ENCODE assay signal across 1 cellular context in the genomic region with DNA sequence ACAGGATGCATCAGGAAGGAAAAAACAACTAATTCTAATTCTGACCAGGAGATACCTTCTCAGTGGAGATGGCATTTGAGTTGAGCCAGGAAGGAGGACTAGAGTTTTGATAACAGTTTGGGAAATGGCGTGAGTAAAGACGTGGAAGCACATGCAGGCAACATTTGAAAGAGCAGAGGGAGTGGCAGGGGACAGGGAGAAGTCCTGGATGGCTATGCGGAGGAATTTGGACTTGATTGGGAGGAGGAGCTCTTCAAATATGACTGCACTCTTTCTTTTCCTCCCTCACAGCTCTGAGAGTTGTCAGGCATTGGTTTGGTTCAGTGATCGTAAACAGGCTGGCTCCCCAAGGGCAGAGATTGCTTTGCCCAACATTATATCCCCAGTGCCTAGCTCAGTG.
TF ChIP-seq lines count a peak whose summit lies in the region.

No MANE protein-coding gene starts in this region.

TF ChIP-seq in IMR-90, 13 proteins besides CTCF, POLR2A, EP300 and RAD21:
- TF ChIP-seq ELK1 (IDR thresholded peaks at IDR 0.05; ENCODE audit: borderline replicate concordance, low read depth, low read length) = no peak
- TF ChIP-seq CHD1 (IDR thresholded peaks at IDR 0.05; ENCODE audit: low read depth, low read length) = no peak
